9 cellular contexts compared by ENCODE assay signal in the genomic region with DNA sequence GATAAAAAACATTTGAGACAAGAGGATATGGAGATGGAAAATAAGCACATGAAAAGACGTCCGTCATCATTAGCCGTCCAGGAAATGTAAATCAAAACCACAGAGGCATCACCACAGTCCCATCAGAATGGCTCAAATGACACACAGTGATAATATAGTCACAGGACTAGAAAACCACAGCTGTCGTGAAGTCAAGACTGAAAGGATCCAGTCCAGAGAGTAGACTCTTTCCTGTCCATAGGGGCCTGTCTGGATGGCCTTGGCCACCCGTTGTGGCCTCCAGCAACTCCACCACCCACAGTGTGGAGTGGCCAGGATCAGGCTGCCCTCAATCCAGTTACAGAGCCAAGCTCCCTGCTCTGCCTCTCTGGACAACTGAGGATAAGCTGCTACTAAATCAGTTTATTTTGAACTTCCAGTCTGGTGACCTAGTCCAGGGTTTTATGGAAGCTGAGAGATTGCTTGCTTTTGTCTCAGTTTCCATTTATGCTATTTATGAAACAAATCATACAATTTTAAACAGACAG.
DNase-seq lines count a peak whose midpoint lies in the region; ATAC-seq and FAIRE-seq lines count a peak whose summit lies in the region.
"Had no signal": no experiment of that assay in that cellular context is flagged by ENCODE, and none has a peak within 500 bp of the region (broad histone marks: within the 10 kb centered on the region; RNA-seq: fewer than 3 reads in every experiment).

No MANE protein-coding gene starts in this region.

- H3K27me3 ChIP-seq in small intestine (ENCODE audit: control insufficient read depth in 2 of 2, insufficient read depth in 2 of 2, low read length in 2 of 2), result no peaks in the 10 kb centered on the region

- H3K4me1 ChIP-seq in small intestine (ENCODE audit: control insufficient read depth in 2 of 2, insufficient read depth in 1 of 2, low read depth in 1 of 2, low read length in 1 of 2), result no peaks in the 10 kb centered on the region

- ATAC-seq in GM18498 (IDR thresholded peaks at IDR 0.05; ENCODE audit: unreplicated experiment) (peak; percentile 96), GM21381 (IDR thresholded peaks at IDR 0.05; ENCODE audit: unreplicated experiment) (peak; percentile 98), HG03469 (IDR thresholded peaks at IDR 0.05; ENCODE audit: unreplicated experiment) (peak; percentile 95), left lobe of liver (no peak)

- no peaks in the 10 kb centered on the region for H3K9me3 ChIP-seq in small intestine (ENCODE audit: control insufficient read depth, low read depth)

- no peak overlapping the region for H3K4me3 ChIP-seq in small intestine (ENCODE audit: low read depth in 1 of 2, low read length in 2 of 2)

- H3K36me3 ChIP-seq in small intestine (ENCODE audit: control insufficient read depth in 2 of 2, insufficient read depth in 2 of 2, low read length in 2 of 2), result no peaks in the 10 kb centered on the region

- H3K27ac ChIP-seq in small intestine (ENCODE audit: low read depth in 1 of 2, low read length in 1 of 2), result no peak overlapping the region

- peak; percentile 46 for DNase-seq in astrocyte of the hippocampus (ENCODE audit: low read depth, low spot score)
- no peak for DNase-seq in left lobe of liver (ENCODE audit: low spot score)
- no peak for DNase-seq in COLO829 (ENCODE audit: low spot score)
- no peak for DNase-seq in small intestine
- no peak for DNase-seq in germinal center (ENCODE audit: low spot score)

- WGBS in small intestine, 3 donors, result 54 to 66% (median 57%) methylated on average over 5 of the region's 5 CpGs

- FAIRE-seq in small intestine (lab: Jason Lieb, UNC), result no peak
- FAIRE-seq: bronchial epithelial cell had no signal
